In genomic region chrX:102858826-102859627, GRCh38 we compare ENCODE assay signal across 19 cellular contexts.
A peak's percentile ranks its signal among the peaks of the same experiment; 100 is the strongest.
DNase-seq lines count a peak whose midpoint lies in the region; ATAC-seq, FAIRE-seq and TF ChIP-seq lines count a peak whose summit lies in the region.
"Had no signal": no experiment of that assay in that cellular context is flagged by ENCODE, and none has a peak within 500 bp of the region (broad histone marks: within the 10 kb centered on the region; RNA-seq: fewer than 3 reads in every experiment).

No MANE protein-coding gene starts in this region.

- H2BK5ac ChIP-seq in trophoblast cell (ENCODE audit: low read depth, low read length, poor library complexity): no peak overlapping the region

- H3K23ac ChIP-seq in trophoblast cell (ENCODE audit: low read length): no peak overlapping the region

- no peak overlapping the region for H2AK5ac ChIP-seq in trophoblast cell (ENCODE audit: low read length)

- H2BK12ac ChIP-seq in trophoblast cell (ENCODE audit: low read length): no peak overlapping the region

- ATAC-seq in right cardiac atrium (no peak), left ventricle myocardium superior (no peak)
- ATAC-seq: heart right ventricle; naive thymus-derived CD8-positive, alpha-beta T cell had no signal

- H3K79me1 ChIP-seq in trophoblast cell (ENCODE audit: low read length): no peaks in the 10 kb centered on the region

- H4K12ac ChIP-seq in trophoblast cell (ENCODE audit: low read depth, low read length): no peak overlapping the region

- no peak overlapping the region for H3K4me3 ChIP-seq in right cardiac atrium (ENCODE audit: low read length)
- H3K4me3 ChIP-seq in NB4 (ENCODE audit: low read depth, low read length): no peak overlapping the region
- no peak overlapping the region for H3K4me3 ChIP-seq in astrocyte (ENCODE audit: insufficient read depth, low read depth, low read length)
- peak overlapping the region; percentile 32 for H3K4me3 ChIP-seq in trophoblast cell (ENCODE audit: low read depth, low read length)
- H3K4me3 ChIP-seq: heart right ventricle, skin epidermis, uterus had no signal

- intact Hi-C loops in right cardiac atrium (cut with DNase I): no loop called here
- intact Hi-C loops in left ventricle myocardium superior (cut with micrococcal nuclease): no loop called here

- H3K27ac Mint-ChIP-seq in astrocyte (ENCODE audit: unreplicated experiment): peak overlapping the region; percentile 59
- H3K27ac Mint-ChIP-seq: memory B cell had no signal

- H3K4me3 Mint-ChIP-seq in astrocyte (ENCODE audit: unreplicated experiment): no peak overlapping the region
- H3K4me3 Mint-ChIP-seq: memory B cell; naive thymus-derived CD8-positive, alpha-beta T cell had no signal

- DNase-seq in right cardiac atrium (peak in 2 of 3 donors; percentile 33), left ventricle myocardium superior (no peak), NB4 (ENCODE audit: low read depth) (peak; percentile 8), astrocyte (ENCODE audit: low read depth) (peak; percentile 20), trophoblast cell (peak in 1 of 2 donors; percentile 32), DMS79 (lab: John Stamatoyannopoulos, UW) (no peak), NCI-H128 (lab: John Stamatoyannopoulos, UW; ENCODE audit: unreplicated experiment) (no peak), GOT3 (lab: John Stamatoyannopoulos, UW) (no peak)
- DNase-seq: activated CD4-positive, alpha-beta T cell treated with anti-CD3 and anti-CD28 coated beads, Interleukin-2, amount 50 U/mL, for 1 hour; activated gamma-delta T cell treated with Interleukin-2 at 50 U/mL for 16 hours; effector memory CD4-positive, alpha-beta T cell; heart right ventricle; naive thymus-derived CD8-positive, alpha-beta T cell; RPMI8226; stimulated activated CD4-positive, alpha-beta T cell treated with anti-CD3 and anti-CD28 coated beads, Interleukin-4, amount 100 ng/mL, for 1 hour; uterus had no signal

- no peak overlapping the region for H3K4me2 ChIP-seq in astrocyte (ENCODE audit: low read length)
- H3K4me2 ChIP-seq in trophoblast cell (ENCODE audit: low read length): no peak overlapping the region

- no peak for FAIRE-seq in astrocyte (lab: Jason Lieb, UNC)
- FAIRE-seq: G401.6 had no signal

- H3K27me3 Mint-ChIP-seq in astrocyte (ENCODE audit: low read depth, unreplicated experiment): no peaks in the 10 kb centered on the region
- H3K27me3 Mint-ChIP-seq: memory B cell; naive thymus-derived CD8-positive, alpha-beta T cell had no signal

- H3K9ac ChIP-seq in astrocyte (ENCODE audit: low read length) (no peak overlapping the region), trophoblast cell (ENCODE audit: low read length) (no peak overlapping the region)

- no peaks in the 10 kb centered on the region for H3K4me1 ChIP-seq in right cardiac atrium (ENCODE audit: control insufficient read depth, insufficient read depth, low read length)
- no peaks in the 10 kb centered on the region for H3K4me1 ChIP-seq in astrocyte (ENCODE audit: insufficient read depth, low read length)
- H3K4me1 ChIP-seq in trophoblast cell (ENCODE audit: control insufficient read depth in 1 of 2, insufficient read depth in 2 of 2, low read length in 2 of 2): peaks cover 7 to 9% of the 10 kb centered on the region in 2 experiments
- H3K4me1 ChIP-seq: heart right ventricle, uterus had no signal

- H4K20me1 ChIP-seq in astrocyte (ENCODE audit: insufficient read depth, low read length): no peaks in the 10 kb centered on the region

- H3K4me1 Mint-ChIP-seq in astrocyte (ENCODE audit: low read depth, unreplicated experiment): peaks cover 3% of the 10 kb centered on the region
- H3K4me1 Mint-ChIP-seq: memory B cell; naive thymus-derived CD8-positive, alpha-beta T cell had no signal

- TF ChIP-seq CTCF in NB4 (IDR thresholded peaks at IDR 0.05; ENCODE audit: low read depth, low read length): no peak
- no peak for TF ChIP-seq CTCF in astrocyte (IDR thresholded peaks at IDR 0.05; ENCODE audit: insufficient read depth, low read depth, low read length)

- H3K9me3 ChIP-seq in right cardiac atrium (ENCODE audit: control insufficient read depth, low read length) (no peaks in the 10 kb centered on the region), astrocyte (ENCODE audit: insufficient read depth, low read depth, low read length) (no peaks in the 10 kb centered on the region), trophoblast cell (ENCODE audit: insufficient read depth, low read depth, low read length) (no peaks in the 10 kb centered on the region)
- H3K9me3 ChIP-seq: heart right ventricle, uterus had no signal

- no peak overlapping the region for H2BK120ac ChIP-seq in trophoblast cell (ENCODE audit: insufficient read depth, low read length, poor library complexity)

- TF ChIP-seq POLR2A in NB4 (IDR thresholded peaks at IDR 0.05; ENCODE audit: extremely low read depth, insufficient read length): no peak

- H3K36me3 Mint-ChIP-seq in astrocyte (ENCODE audit: low read depth, unreplicated experiment): no peaks in the 10 kb centered on the region

- H3K36me3 ChIP-seq in astrocyte (ENCODE audit: insufficient read depth, low read length) (no peaks in the 10 kb centered on the region), trophoblast cell (ENCODE audit: control insufficient read depth in 1 of 2, insufficient read depth in 2 of 2, low read length in 2 of 2) (no peaks in the 10 kb centered on the region)
- H3K36me3 ChIP-seq: heart right ventricle, uterus had no signal

- no peak overlapping the region for H4K8ac ChIP-seq in trophoblast cell (ENCODE audit: low read depth, low read length)

- H2AFZ ChIP-seq in astrocyte (ENCODE audit: low read depth, low read length): no peak overlapping the region
- H2AFZ ChIP-seq in trophoblast cell (ENCODE audit: insufficient read depth, low read length, poor library complexity): no peak overlapping the region

- H3K14ac ChIP-seq in trophoblast cell (ENCODE audit: low read length): no peak overlapping the region

- no peaks in the 10 kb centered on the region for H3K27me3 ChIP-seq in right cardiac atrium (ENCODE audit: control insufficient read depth, insufficient read depth)
- H3K27me3 ChIP-seq in astrocyte (ENCODE audit: insufficient read depth, low read length): no peaks in the 10 kb centered on the region
- H3K27me3 ChIP-seq in trophoblast cell (ENCODE audit: insufficient read depth, low read length): no peaks in the 10 kb centered on the region
- H3K27me3 ChIP-seq: heart right ventricle had no signal

- H3K9me3 Mint-ChIP-seq in astrocyte (ENCODE audit: unreplicated experiment): no peaks in the 10 kb centered on the region
- H3K9me3 Mint-ChIP-seq: memory B cell; naive thymus-derived CD8-positive, alpha-beta T cell had no signal

- no peak overlapping the region for H3K18ac ChIP-seq in trophoblast cell (ENCODE audit: low read length)

- H3K27ac ChIP-seq in right cardiac atrium (ENCODE audit: low read length): no peak overlapping the region
- H3K27ac ChIP-seq in astrocyte (ENCODE audit: low read depth, low read length): no peak overlapping the region
- no peak overlapping the region for H3K27ac ChIP-seq in trophoblast cell (ENCODE audit: low read depth, low read length)
- H3K27ac ChIP-seq: heart right ventricle, skin epidermis, uterus had no signal

- H3K79me2 ChIP-seq in astrocyte (ENCODE audit: insufficient read depth, low read length): no peaks in the 10 kb centered on the region
- no peaks in the 10 kb centered on the region for H3K79me2 ChIP-seq in trophoblast cell (ENCODE audit: control insufficient read depth, insufficient read depth, low read length, poor library complexity)

- no peak overlapping the region for H3K4ac ChIP-seq in trophoblast cell (ENCODE audit: low read depth, low read length)

- no peak overlapping the region for H4K91ac ChIP-seq in trophoblast cell (ENCODE audit: low read depth, low read length)

- 90% methylated on average over 8 of the region's 8 CpGs for WGBS in right cardiac atrium
- WGBS in trophoblast cell (ENCODE audit: extremely low coverage, insufficient coverage, insufficient read length): no CpG with 5 or more reads among the region's 8 CpGs

Comparison
In these comparisons a context has a peak if more than half of its experiments do, and no peak if none do; other contexts are left out.
1. DNase-seq: peak in right cardiac atrium (2 of 3), NB4 (single experiment) and astrocyte (single experiment); none in left ventricle myocardium superior (single experiment), DMS79 (single experiment), NCI-H128 (single experiment) and GOT3 (single experiment).